Comparison of ENCODE assay signal across 8 cellular contexts in the genomic region with DNA sequence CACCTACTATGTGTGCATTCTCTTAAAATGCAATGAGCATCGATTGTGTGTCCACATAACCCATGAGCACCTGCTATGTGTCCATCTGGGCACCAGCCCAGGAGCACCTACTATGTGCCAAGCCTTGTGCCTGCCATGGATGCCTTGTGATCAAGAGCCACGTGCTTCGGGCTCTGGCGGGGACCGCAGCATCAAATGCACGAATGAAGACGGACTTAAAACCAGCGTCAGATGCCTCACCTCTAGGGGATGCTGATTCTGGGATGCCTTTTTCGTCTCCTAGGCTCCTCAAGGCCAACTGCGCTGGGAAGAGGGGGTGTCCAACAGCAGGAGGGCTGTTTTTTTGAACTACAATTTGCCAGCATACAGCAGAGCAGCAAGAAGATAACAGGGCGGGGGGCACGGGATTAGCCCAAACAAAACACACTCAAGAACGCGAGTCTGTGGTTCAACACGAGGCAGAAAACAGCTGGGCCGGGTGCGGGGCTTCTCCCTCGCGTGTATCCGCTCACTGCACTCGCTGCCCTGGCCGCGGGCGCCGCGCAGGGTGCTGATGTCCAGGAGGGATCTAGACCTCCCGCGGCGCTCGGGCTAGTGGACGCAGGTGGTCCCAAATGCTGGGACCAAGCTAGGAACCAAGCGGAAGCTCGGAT. TPM values are rescaled to one million over a fixed set of nuclear protein-coding genes. Genes with fewer than 3 reads are reported as not detected.
A peak's percentile ranks its signal among the peaks of the same experiment; 100 is the strongest.
DNase-seq lines count a peak whose midpoint lies in the region; ATAC-seq, FAIRE-seq and TF ChIP-seq lines count a peak whose summit lies in the region.

No MANE protein-coding gene starts in this region.

- peak overlapping the region; percentile 51 for H3K27ac ChIP-seq in muscle layer of duodenum (ENCODE audit: low read length)

- ATAC-seq in GM18505 (IDR thresholded peaks at IDR 0.05; ENCODE audit: unreplicated experiment) (no peak), HG02885 (IDR thresholded peaks at IDR 0.05; ENCODE audit: poor library complexity, unreplicated experiment) (no peak), HG03520 (IDR thresholded peaks at IDR 0.05; ENCODE audit: unreplicated experiment) (no peak)

- FAIRE-seq in GM19239 (lab: Jason Lieb, UNC) = peak; percentile 75

- peaks cover 0 to 37% of the 10 kb centered on the region in 2 donors for H3K4me1 ChIP-seq in muscle layer of duodenum (ENCODE audit: control insufficient read depth in 1 of 2, insufficient read depth in 2 of 2, low read length in 2 of 2)

- H3K36me3 ChIP-seq in muscle layer of duodenum (ENCODE audit: control insufficient read depth in 1 of 2, insufficient read depth in 2 of 2, low read length in 2 of 2) = no peaks in the 10 kb centered on the region

- no peaks in the 10 kb centered on the region for H3K9me3 ChIP-seq in muscle layer of duodenum (ENCODE audit: control insufficient read depth in 1 of 2, low read length in 2 of 2)

- peak overlapping the region; percentile 37 to 67 for H3K4me3 ChIP-seq in muscle layer of duodenum (ENCODE audit: low read depth in 1 of 2, low read length in 2 of 2)

- TF ChIP-seq POLR2A in GM18505 (IDR thresholded peaks at IDR 0.05; ENCODE audit: borderline replicate concordance, extremely low read depth, insufficient read depth, insufficient read length) = no peak

- DNase-seq in ACHN (peak; percentile 83), GM19239 (ENCODE audit: insufficient read length, low spot score) (no peak), SK-N-DZ (ENCODE audit: low spot score) (peak; percentile 77), dermis blood vessel endothelial cell (peak; percentile 44)

- peaks cover 5% of the 10 kb centered on the region for H3K27me3 ChIP-seq in muscle layer of duodenum (ENCODE audit: low read depth, low read length)

- in situ Hi-C loops in ACHN (cut with HindIII; ENCODE audit: low pct_ligation_motif_present, low pct_unique_long_range_greater_than_20kb, low sequenced_read_pairs) = no loop called here

RNA-seq across cellular contexts. Expression of a gene that starts 1.2 kb away (rescaled TPM):
- polyA plus RNA-seq in SK-N-DZ (2014; cell fraction: cytosol; rRNA removed) = 4.4 and 4.5 TPM in 2 replicates
- polyA plus RNA-seq in SK-N-DZ (2014; cell fraction: nucleus; rRNA removed) = 2.7 and 7.0 TPM in 2 replicates
- 0.79 and 1.2 TPM in 2 replicates for total RNA-seq in dermis blood vessel endothelial cell

RNA-seq across cellular contexts. Expression of a gene that starts 36.5 kb away (rescaled TPM):
- polyA plus RNA-seq in SK-N-DZ (2014; cell fraction: cytosol; rRNA removed) = 187 and 191 TPM in 2 replicates
- 181 and 215 TPM in 2 replicates for polyA plus RNA-seq in SK-N-DZ (2014; cell fraction: nucleus; rRNA removed)
- 11.6 and 15.5 TPM in 2 replicates for total RNA-seq in dermis blood vessel endothelial cell

RNA-seq across cellular contexts. Expression of a gene that starts 41.8 kb away (rescaled TPM):
- polyA plus RNA-seq in SK-N-DZ (2014; cell fraction: cytosol; rRNA removed) = 26.4 and 28.4 TPM in 2 replicates
- polyA plus RNA-seq in SK-N-DZ (2014; cell fraction: nucleus; rRNA removed) = 29.5 and 31.0 TPM in 2 replicates
- 4.1 and 7.3 TPM in 2 replicates for total RNA-seq in dermis blood vessel endothelial cell

RNA-seq across cellular contexts. Expression of a gene that starts 57.0 kb away (rescaled TPM):
- polyA plus RNA-seq in SK-N-DZ (2014; cell fraction: cytosol; rRNA removed) = 7.4 and 7.9 TPM in 2 replicates
- polyA plus RNA-seq in SK-N-DZ (2014; cell fraction: nucleus; rRNA removed) = 3.4 and 4.9 TPM in 2 replicates
- total RNA-seq in dermis blood vessel endothelial cell = 1.9 and 2.2 TPM in 2 replicates
